In genomic region chrX:154354516-154354915, GRCh38 we compare ENCODE assay signal across 14 cellular contexts. TPM values are rescaled to one million over a fixed set of nuclear protein-coding genes. Genes with fewer than 3 reads are reported as not detected.
DNase-seq lines count a peak whose midpoint lies in the region; ATAC-seq and TF ChIP-seq lines count a peak whose summit lies in the region.
"Had no signal": no experiment of that assay in that cellular context is flagged by ENCODE, and none has a peak within 500 bp of the region (broad histone marks: within the 10 kb centered on the region; RNA-seq: fewer than 3 reads in every experiment).

No MANE protein-coding gene starts in this region.

- H3K4me1 Mint-ChIP-seq in CD4-positive, alpha-beta memory T cell, result peaks cover 16 to 73% (median 33%) of the 10 kb centered on the region in 4 donors

- intact Hi-C loops in CD4-positive, alpha-beta memory T cell (cut with micrococcal nuclease), result no loop called here
- intact Hi-C loops in esophagus muscularis mucosa (cut with DNase I) (no loop called here), tibial artery (cut with DNase I; ENCODE audit: low total_unique reads) (no loop called here)

- peak in 2 of 5 donors; percentile 5 to 16 for DNase-seq in CD4-positive, alpha-beta memory T cell
- DNase-seq in HK-2 (ENCODE audit: unreplicated experiment), result peak; percentile 15
- no peak for DNase-seq in esophagus muscularis mucosa (ENCODE audit: extremely low spot score)
- DNase-seq in tibial artery, result no peak
- no peak for DNase-seq in NCI-H226
- DNase-seq in effector CD8-positive, alpha-beta T cell (lab: John Stamatoyannopoulos, UW), result no peak
- DNase-seq: DMS 273 treated with DMSO at 0.1 percent for 48 hours, MV-4-11, NCI-H1417 treated with DMSO at 0.1 percent for 48 hours, NCI-H2029 treated with DMSO at 0.1 percent for 48 hours, NCI-H510A treated with DMSO at 0.1 percent for 48 hours, SJCRH30 had no signal

- H3K9me3 ChIP-seq in CD4-positive, alpha-beta memory T cell (ENCODE audit: control insufficient read depth in 1 of 2, low read length in 2 of 2), result no peaks in the 10 kb centered on the region
- H3K9me3 ChIP-seq in esophagus muscularis mucosa, result no peaks in the 10 kb centered on the region
- no peaks in the 10 kb centered on the region for H3K9me3 ChIP-seq in tibial artery
- H3K9me3 ChIP-seq: SJCRH30 had no signal

- H3K36me3 Mint-ChIP-seq in CD4-positive, alpha-beta memory T cell, result peaks cover 8 to 37% of the 10 kb centered on the region in 2 donors

- peaks cover 83% of the 10 kb centered on the region for H3K36me3 ChIP-seq in CD4-positive, alpha-beta memory T cell (ENCODE audit: insufficient read depth, low read length)
- H3K36me3 ChIP-seq in esophagus muscularis mucosa (peaks cover 72 to 100% (median 100%) of the 10 kb centered on the region in 4 donors), tibial artery (peaks cover 99 to 100% (median 100%) of the 10 kb centered on the region in 3 donors)

- no peaks in the 10 kb centered on the region for H3K27me3 ChIP-seq in CD4-positive, alpha-beta memory T cell (ENCODE audit: insufficient read depth, low read length)
- H3K27me3 ChIP-seq in esophagus muscularis mucosa, result no peaks in the 10 kb centered on the region
- H3K27me3 ChIP-seq in tibial artery, result no peaks in the 10 kb centered on the region
- H3K27me3 ChIP-seq: SJCRH30 had no signal

- TF ChIP-seq POLR2A in esophagus muscularis mucosa (IDR thresholded peaks at IDR 0.05; ENCODE audit: low read depth), result no peak

- H3K4me3 Mint-ChIP-seq in CD4-positive, alpha-beta memory T cell, result no peak overlapping the region
- H3K4me3 Mint-ChIP-seq: B cell had no signal

- POLR2A ChIA-PET in CD4-positive, alpha-beta memory T cell (lab: Charles Lee; ENCODE audit: partially characterized antibody), result interaction anchor here (0.8 to 12.9 kb wide), 4 partner anchors 12 to 178 kb away, joined by 3 to 245 read pairs (median 3); partner anchors contain the start of gene RPL10

- CTCF ChIA-PET in CD4-positive, alpha-beta memory T cell (lab: Charles Lee; ENCODE audit: partially characterized antibody), result no interaction called here

- no peaks in the 10 kb centered on the region for H3K27me3 Mint-ChIP-seq in CD4-positive, alpha-beta memory T cell
- H3K27me3 Mint-ChIP-seq: B cell had no signal

- TF ChIP-seq CTCF in esophagus muscularis mucosa (IDR thresholded peaks at IDR 0.05) (no peak), tibial artery (IDR thresholded peaks at IDR 0.05) (no peak)

- peaks cover 99% of the 10 kb centered on the region for H3K4me1 ChIP-seq in CD4-positive, alpha-beta memory T cell (ENCODE audit: insufficient read depth, low read length)
- H3K4me1 ChIP-seq in esophagus muscularis mucosa (peaks cover 3 to 54% (median 36%) of the 10 kb centered on the region in 4 donors), tibial artery (peaks cover 0 to 30% (median 11%) of the 10 kb centered on the region in 4 donors)
- H3K4me1 ChIP-seq: SJCRH30 had no signal

- H3K9me3 Mint-ChIP-seq in CD4-positive, alpha-beta memory T cell, result no peaks in the 10 kb centered on the region

- H3K4me3 ChIP-seq in CD4-positive, alpha-beta memory T cell (ENCODE audit: low read length in 2 of 2), result no peak overlapping the region
- H3K4me3 ChIP-seq in esophagus muscularis mucosa, result no peak overlapping the region
- no peak overlapping the region for H3K4me3 ChIP-seq in tibial artery
- H3K4me3 ChIP-seq: SJCRH30 had no signal

- no peak for TF ChIP-seq EP300 in esophagus muscularis mucosa (IDR thresholded peaks at IDR 0.05)

- 86% methylated on average over 7 of the region's 13 CpGs for WGBS in esophagus muscularis mucosa

- no peak overlapping the region for H3K27ac ChIP-seq in CD4-positive, alpha-beta memory T cell (ENCODE audit: low read depth, low read length)
- peak overlapping the region; percentile 71 to 97 (median 96) for H3K27ac ChIP-seq in esophagus muscularis mucosa (replicated peaks in 1 of 4)
- H3K27ac ChIP-seq in tibial artery, result peak overlapping the region; percentile 28 to 65
- H3K27ac ChIP-seq: SJCRH30 had no signal

- peak overlapping the region in 6 of 7 donors; percentile 18 to 92 (median 36) for H3K27ac Mint-ChIP-seq in CD4-positive, alpha-beta memory T cell
- H3K27ac Mint-ChIP-seq: B cell had no signal

- ATAC-seq in HG02852 (IDR thresholded peaks at IDR 0.05; ENCODE audit: unreplicated experiment), result no peak

RNA-seq across cellular contexts. Expression of gene FLNA, which starts 19.9 kb away (rescaled TPM):
- total RNA-seq in CD4-positive, alpha-beta memory T cell, result 100 to 1,000 TPM; 839 to 871 TPM
- polyA plus RNA-seq in CD4-positive, alpha-beta memory T cell, result 100 to 1,000 TPM in 1 of 2 donors, 10 to 100 TPM in 1; 87.4 to 683 TPM
- over 10,000 TPM in 3 of 4 donors, 1,000 to 10,000 TPM in 1; 8,941 to 16,544 (median 12,362) TPM for total RNA-seq in esophagus muscularis mucosa

RNA-seq across cellular contexts. Expression of gene EMD, which starts 24.6 kb away (rescaled TPM):
- 10 to 100 TPM; 84.3 to 88.7 TPM for total RNA-seq in CD4-positive, alpha-beta memory T cell
- polyA plus RNA-seq in CD4-positive, alpha-beta memory T cell, result 10 to 100 TPM; 30.3 to 38.2 TPM
- 10 to 100 TPM; 37.0 to 64.7 (median 57.7) TPM for total RNA-seq in esophagus muscularis mucosa

RNA-seq across cellular contexts. Expression of gene RPL10, which starts 43.7 kb away (rescaled TPM):
- total RNA-seq in CD4-positive, alpha-beta memory T cell, result 1,000 to 10,000 TPM; 5,157 to 5,386 TPM
- polyA plus RNA-seq in CD4-positive, alpha-beta memory T cell, result 1,000 to 10,000 TPM; 4,018 to 5,740 TPM
- total RNA-seq in esophagus muscularis mucosa, result 1,000 to 10,000 TPM; 2,150 to 7,554 (median 4,519) TPM

RNA-seq across cellular contexts. Expression of gene DNASE1L1, which starts 54.5 kb away (rescaled TPM):
- 10 to 100 TPM; 25.3 to 26.3 TPM for total RNA-seq in CD4-positive, alpha-beta memory T cell
- polyA plus RNA-seq in CD4-positive, alpha-beta memory T cell, result 10 to 100 TPM; 14.0 to 16.2 TPM
- 10 to 100 TPM; 19.9 to 24.3 (median 22.6) TPM for total RNA-seq in esophagus muscularis mucosa

RNA-seq across cellular contexts. Expression of gene TAFAZZIN, which starts 56.8 kb away (rescaled TPM):
- total RNA-seq in CD4-positive, alpha-beta memory T cell, result 100 to 1,000 TPM; 139 to 141 TPM
- 10 to 100 TPM; 47.3 to 48.2 TPM for polyA plus RNA-seq in CD4-positive, alpha-beta memory T cell
- 10 to 100 TPM; 18.6 to 43.6 (median 32.5) TPM for total RNA-seq in esophagus muscularis mucosa

Comparison
In these comparisons a context has a peak if more than half of its experiments do, and no peak if none do; other contexts are left out.
1. RNA of gene FLNA, which starts 19.9 kb away (total RNA-seq): 8,941 to 16,544 TPM in esophagus muscularis mucosa; 839 to 871 TPM in CD4-positive, alpha-beta memory T cell; every median in the first group is over 10 times any median in the second.